1 cellular context compared by ENCODE assay signal in the genomic region with DNA sequence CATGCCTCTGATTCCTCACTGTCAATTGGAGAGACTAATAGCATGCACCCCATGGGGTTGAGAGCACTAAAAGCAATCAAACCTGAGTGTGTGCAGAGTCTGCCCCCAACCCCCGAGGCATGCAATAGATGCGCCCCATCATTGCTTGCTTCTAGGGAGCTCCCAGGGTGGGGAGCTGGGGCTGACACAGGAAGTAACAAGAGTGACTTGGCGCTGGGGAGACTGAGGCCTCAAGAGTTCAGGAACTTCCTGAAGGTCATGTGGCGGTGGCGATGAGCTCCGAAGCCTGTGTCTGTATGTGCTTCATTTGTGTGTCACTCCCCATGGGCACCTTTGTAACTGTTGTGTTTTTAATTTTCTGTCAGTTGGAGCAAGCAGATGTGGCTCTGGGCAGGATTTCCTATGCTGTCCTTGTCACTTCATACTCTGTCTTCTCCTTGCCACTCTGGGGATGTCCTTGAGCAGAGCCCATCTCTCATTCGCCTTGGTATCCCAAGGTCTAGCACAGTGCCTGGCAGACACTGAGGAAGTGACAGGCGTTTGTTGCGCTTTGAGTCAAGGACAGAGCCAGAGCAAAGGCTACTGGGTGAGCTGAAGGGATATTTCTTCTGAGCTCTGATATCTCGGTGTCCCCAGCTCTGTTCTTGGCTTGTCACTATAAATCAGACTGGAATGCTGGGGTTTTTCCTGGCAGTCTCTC.
TF ChIP-seq lines count a peak whose summit lies in the region.

No MANE protein-coding gene starts in this region.

TF ChIP-seq in neural cell, 6 proteins besides CTCF, POLR2A, EP300 and RAD21:
- TF ChIP-seq, protein P1, sequence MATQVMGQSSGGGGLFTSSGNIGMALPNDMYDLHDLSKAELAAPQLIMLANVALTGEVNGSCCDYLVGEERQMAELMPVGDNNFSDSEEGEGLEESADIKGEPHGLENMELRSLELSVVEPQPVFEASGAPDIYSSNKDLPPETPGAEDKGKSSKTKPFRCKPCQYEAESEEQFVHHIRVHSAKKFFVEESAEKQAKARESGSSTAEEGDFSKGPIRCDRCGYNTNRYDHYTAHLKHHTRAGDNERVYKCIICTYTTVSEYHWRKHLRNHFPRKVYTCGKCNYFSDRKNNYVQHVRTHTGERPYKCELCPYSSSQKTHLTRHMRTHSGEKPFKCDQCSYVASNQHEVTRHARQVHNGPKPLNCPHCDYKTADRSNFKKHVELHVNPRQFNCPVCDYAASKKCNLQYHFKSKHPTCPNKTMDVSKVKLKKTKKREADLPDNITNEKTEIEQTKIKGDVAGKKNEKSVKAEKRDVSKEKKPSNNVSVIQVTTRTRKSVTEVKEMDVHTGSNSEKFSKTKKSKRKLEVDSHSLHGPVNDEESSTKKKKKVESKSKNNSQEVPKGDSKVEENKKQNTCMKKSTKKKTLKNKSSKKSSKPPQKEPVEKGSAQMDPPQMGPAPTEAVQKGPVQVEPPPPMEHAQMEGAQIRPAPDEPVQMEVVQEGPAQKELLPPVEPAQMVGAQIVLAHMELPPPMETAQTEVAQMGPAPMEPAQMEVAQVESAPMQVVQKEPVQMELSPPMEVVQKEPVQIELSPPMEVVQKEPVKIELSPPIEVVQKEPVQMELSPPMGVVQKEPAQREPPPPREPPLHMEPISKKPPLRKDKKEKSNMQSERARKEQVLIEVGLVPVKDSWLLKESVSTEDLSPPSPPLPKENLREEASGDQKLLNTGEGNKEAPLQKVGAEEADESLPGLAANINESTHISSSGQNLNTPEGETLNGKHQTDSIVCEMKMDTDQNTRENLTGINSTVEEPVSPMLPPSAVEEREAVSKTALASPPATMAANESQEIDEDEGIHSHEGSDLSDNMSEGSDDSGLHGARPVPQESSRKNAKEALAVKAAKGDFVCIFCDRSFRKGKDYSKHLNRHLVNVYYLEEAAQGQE (IDR thresholded peaks at IDR 0.05; ENCODE audit: borderline replicate concordance): no peak
- TF ChIP-seq TAF1 (IDR thresholded peaks at IDR 0.05; ENCODE audit: low read depth) (no peak), EZH2 (IDR thresholded peaks at IDR 0.05; ENCODE audit: borderline replicate concordance, insufficient read depth, low read length, poor library complexity, severe bottlenecking) (no peak), SMC3 (conservative IDR thresholded peaks at IDR 0.05; ENCODE audit: poor library complexity) (no peak), POLR2AphosphoS5 (IDR thresholded peaks at IDR 0.05) (no peak), MXI1 (conservative IDR thresholded peaks at IDR 0.05; ENCODE audit: poor library complexity, severe bottlenecking) (no peak)
